In the genomic region with DNA sequence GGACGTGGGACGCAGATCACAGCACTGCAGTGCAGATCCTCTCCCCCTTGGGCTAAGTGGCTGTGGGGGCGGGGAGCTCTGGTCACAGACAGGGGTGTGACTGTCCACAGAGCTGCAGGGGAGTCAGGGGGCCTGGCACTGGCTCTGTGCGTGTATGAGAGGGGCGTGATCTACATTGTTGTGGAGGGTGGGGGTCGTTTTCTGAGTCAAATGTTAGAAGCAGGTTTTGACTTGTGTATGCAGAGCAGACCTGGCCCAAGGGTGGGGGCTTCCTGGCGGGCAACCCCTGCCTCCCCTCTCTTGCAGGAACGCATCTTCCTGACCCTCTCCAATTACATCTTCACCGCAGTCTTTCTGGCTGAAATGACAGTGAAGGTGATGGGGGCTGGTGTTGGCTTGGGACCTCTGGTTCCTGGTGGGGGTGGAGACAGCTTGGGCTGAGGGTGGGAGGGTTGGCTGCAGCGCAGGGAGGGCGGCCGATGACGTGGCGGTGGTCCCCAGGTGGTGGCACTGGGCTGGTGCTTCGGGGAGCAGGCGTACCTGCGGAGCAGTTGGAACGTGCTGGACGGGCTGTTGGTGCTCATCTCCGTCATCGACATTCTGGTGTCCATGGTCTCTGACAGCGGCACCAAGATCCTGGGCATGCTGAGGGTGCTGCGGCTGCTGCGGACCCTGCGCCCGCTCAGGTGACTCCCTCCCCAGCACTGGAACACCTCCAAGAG, we compare ENCODE assay signal across 2 cellular contexts.
TF ChIP-seq lines count a peak whose summit lies in the region.

No MANE protein-coding gene starts in this region.

TF ChIP-seq in HepG2, 621 proteins besides CTCF, POLR2A, EP300 and RAD21:
- peak; percentile 64 for TF ChIP-seq CREB1 (IDR thresholded peaks at IDR 0.05)
- no peak for TF ChIP-seq CREB1 (CRISPR knock-in tag; IDR thresholded peaks at IDR 0.05)
- no peak for TF ChIP-seq IKZF4 (CRISPR knock-in tag; IDR thresholded peaks at IDR 0.05; ENCODE audit: borderline replicate concordance, low read depth, not compliant biosample characterization)

TF ChIP-seq in H1, 55 proteins besides CTCF, POLR2A, EP300 and RAD21:
- TF ChIP-seq SAP30 (IDR thresholded peaks at IDR 0.05; ENCODE audit: insufficient read depth, insufficient replicate concordance, low read length) = no peak
- no peak for TF ChIP-seq TAF1 (IDR thresholded peaks at IDR 0.05; ENCODE audit: low read depth, low read length)
- no peak for TF ChIP-seq SIRT6 (IDR thresholded peaks at IDR 0.05; ENCODE audit: low read length)
- TF ChIP-seq SRF (IDR thresholded peaks at IDR 0.05; ENCODE audit: low read depth, low read length) = no peak
- TF ChIP-seq RFX5 (IDR thresholded peaks at IDR 0.05; ENCODE audit: borderline replicate concordance, low read depth, low read length) = no peak
- TF ChIP-seq, protein P1, sequence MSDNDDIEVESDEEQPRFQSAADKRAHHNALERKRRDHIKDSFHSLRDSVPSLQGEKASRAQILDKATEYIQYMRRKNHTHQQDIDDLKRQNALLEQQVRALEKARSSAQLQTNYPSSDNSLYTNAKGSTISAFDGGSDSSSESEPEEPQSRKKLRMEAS (IDR thresholded peaks at IDR 0.05) = no peak
- TF ChIP-seq NANOG (IDR thresholded peaks at IDR 0.05; ENCODE audit: insufficient read depth, low read depth, low read length, poor library complexity, severe bottlenecking) = no peak
- TF ChIP-seq PHF8 (conservative IDR thresholded peaks at IDR 0.05; ENCODE audit: low read depth, low read length) = no peak
- no peak for TF ChIP-seq BACH1 (IDR thresholded peaks at IDR 0.05; ENCODE audit: low read length)
- TF ChIP-seq ATF3 (IDR thresholded peaks at IDR 0.05; ENCODE audit: insufficient read depth, low read depth, low read length) = no peak
- TF ChIP-seq CBX5 (IDR thresholded peaks at IDR 0.05; ENCODE audit: low read depth, low read length) = no peak
